Comparison of ENCODE assay signal across 8 cellular contexts in genomic region chr11:130145975-130146776, GRCh38. TPM values are rescaled to one million over a fixed set of nuclear protein-coding genes. Genes with fewer than 3 reads are reported as not detected.
DNase-seq lines count a peak whose midpoint lies in the region; ATAC-seq, FAIRE-seq and TF ChIP-seq lines count a peak whose summit lies in the region.

No MANE protein-coding gene starts in this region.

- no peak overlapping the region for H3K4me3 Mint-ChIP-seq in activated CD8-positive, alpha-beta T cell treated with anti-CD3 and anti-CD28 coated beads, Interleukin-2, amount 10 ng/mL, durations not matched to agents 7 days and 5 days

- peaks cover 18 to 63% (median 43%) of the 10 kb centered on the region in 4 donors for H3K4me1 ChIP-seq in transverse colon

- WGBS in transverse colon (ENCODE audit: low coverage in 1 of 2), 2 donors: 46% methylated on average over 14 of the region's 15 CpGs; no CpG with 5 or more reads in 1 of the 2 donors

- H3K36me3 Mint-ChIP-seq in activated CD8-positive, alpha-beta T cell treated with anti-CD3 and anti-CD28 coated beads, Interleukin-2, amount 10 ng/mL, durations not matched to agents 7 days and 5 days (ENCODE audit: low read depth): no peaks in the 10 kb centered on the region

- intact Hi-C loops in Right ventricle myocardium inferior (cut with DNase I): no loop called here
- intact Hi-C loops in cardiac septum (cut with DNase I): no loop called here
- intact Hi-C loops in transverse colon (cut with DNase I; ENCODE audit: low total_unique reads): no loop called here

- no peaks in the 10 kb centered on the region for H3K9me3 ChIP-seq in transverse colon

- DNase-seq in Right ventricle myocardium inferior (ENCODE audit: missing footprints): no peak
- no peak for DNase-seq in cardiac septum (ENCODE audit: low spot score)
- no peak for DNase-seq in activated CD8-positive, alpha-beta T cell treated with anti-CD3 and anti-CD28 coated beads, Interleukin-2, amount 10 ng/mL, durations not matched to agents 7 days and 5 days
- peak; percentile 88 for DNase-seq in transverse colon
- no peak for DNase-seq in GM13977 (ENCODE audit: low spot score)

- peaks cover 0 to 10% (median 3%) of the 10 kb centered on the region in 4 donors for H3K36me3 ChIP-seq in transverse colon

- no peak overlapping the region for H3K4me3 ChIP-seq in transverse colon

- peak; percentile 65 for FAIRE-seq in islet of Langerhans (lab: Jason Lieb, UNC)

- no peaks in the 10 kb centered on the region for H3K27me3 ChIP-seq in transverse colon

- H3K9me3 Mint-ChIP-seq in activated CD8-positive, alpha-beta T cell treated with anti-CD3 and anti-CD28 coated beads, Interleukin-2, amount 10 ng/mL, durations not matched to agents 7 days and 5 days (ENCODE audit: insufficient read depth): no peaks in the 10 kb centered on the region

- TF ChIP-seq CTCF in transverse colon (IDR thresholded peaks at IDR 0.05) (peak in 4 of 5 experiments; percentile 30 to 56 (median 43)), GM13977 (IDR thresholded peaks at IDR 0.05; ENCODE audit: extremely low read depth, insufficient read depth, missing control alignments) (no peak)

- TF ChIP-seq POLR2A in transverse colon (IDR thresholded peaks at IDR 0.05): peak; percentile 66

- TF ChIP-seq EP300 in transverse colon (IDR thresholded peaks at IDR 0.05; ENCODE audit: low read depth): peak; percentile 28

- H3K27me3 Mint-ChIP-seq in activated CD8-positive, alpha-beta T cell treated with anti-CD3 and anti-CD28 coated beads, Interleukin-2, amount 10 ng/mL, durations not matched to agents 7 days and 5 days (ENCODE audit: low read depth): no peaks in the 10 kb centered on the region

- ATAC-seq in Right ventricle myocardium inferior (peak; percentile 51), HG03520 (IDR thresholded peaks at IDR 0.05; ENCODE audit: unreplicated experiment) (no peak), GM18519 (IDR thresholded peaks at IDR 0.05; ENCODE audit: low FRiP score, unreplicated experiment) (no peak)
- ATAC-seq in activated CD8-positive, alpha-beta T cell treated with anti-CD3 and anti-CD28 coated beads, Interleukin-2, amount 10 ng/mL, durations not matched to agents 7 days and 5 days: peak; percentile 34

- CTCF ChIA-PET in activated CD8-positive, alpha-beta T cell treated with anti-CD3 and anti-CD28 coated beads, Interleukin-2, amount 10 ng/mL, durations not matched to agents 7 days and 5 days (lab: Charles Lee): interaction anchor here (0.6 to 2.1 kb wide), 5 partner anchors 10 to 241 kb away, joined by 3 to 14 read pairs (median 3); no protein-coding TSS in a partner anchor

- no peak overlapping the region for H3K27ac Mint-ChIP-seq in activated CD8-positive, alpha-beta T cell treated with anti-CD3 and anti-CD28 coated beads, Interleukin-2, amount 10 ng/mL, durations not matched to agents 7 days and 5 days

- peak overlapping the region; percentile 86 to 91 (median 88) for H3K27ac ChIP-seq in transverse colon

- peaks cover 11% of the 10 kb centered on the region for H3K4me1 Mint-ChIP-seq in activated CD8-positive, alpha-beta T cell treated with anti-CD3 and anti-CD28 coated beads, Interleukin-2, amount 10 ng/mL, durations not matched to agents 7 days and 5 days (ENCODE audit: low read depth)

- in situ Hi-C loops in transverse colon (cut with MboI; ENCODE audit: low pct_ligation_motif_present in 1 of 4, low pct_unique_long_range_greater_than_20kb in 1 of 4, low sequenced_read_pairs in 3 of 4): no loop called here
- in situ Hi-C loops in GM13977 (cut with MboI; ENCODE audit: low pct_unique_long_range_greater_than_20kb, low sequenced_read_pairs, unreplicated experiment): no loop called here

- POLR2A ChIA-PET in activated CD8-positive, alpha-beta T cell treated with anti-CD3 and anti-CD28 coated beads, Interleukin-2, amount 10 ng/mL, durations not matched to agents 7 days and 5 days (lab: Charles Lee): no interaction called here

RNA-seq across cellular contexts. Expression of gene ST14, which starts 13.4 kb away (rescaled TPM):
- total RNA-seq in Right ventricle myocardium inferior: 2.1 TPM
- 0.65 TPM for total RNA-seq in cardiac septum
- not detected for total RNA-seq in activated CD8-positive, alpha-beta T cell treated with anti-CD3 and anti-CD28 coated beads, Interleukin-2, amount 10 ng/mL, durations not matched to agents 7 days and 5 days
- total RNA-seq in transverse colon: 100 to 1,000 TPM; 335 to 641 (median 446) TPM

Comparison
In these comparisons a context has a peak if more than half of its experiments do, and no peak if none do; other contexts are left out.
1. ATAC-seq: peak in Right ventricle myocardium inferior (single experiment) and activated CD8-positive, alpha-beta T cell treated with anti-CD3 and anti-CD28 coated beads, Interleukin-2, amount 10 ng/mL, durations not matched to agents 7 days and 5 days (single experiment); none in HG03520 (single experiment) and GM18519 (single experiment).
2. RNA of gene ST14, which starts 13.4 kb away (total RNA-seq): 335 to 641 TPM in transverse colon; 2.1 TPM in Right ventricle myocardium inferior (single experiment), 0.65 TPM in cardiac septum (single experiment) and not detected in activated CD8-positive, alpha-beta T cell treated with anti-CD3 and anti-CD28 coated beads, Interleukin-2, amount 10 ng/mL, durations not matched to agents 7 days and 5 days; every median in the first group is over 100 times any median in the second.